8 cellular contexts compared by ENCODE assay signal in the genomic region with DNA sequence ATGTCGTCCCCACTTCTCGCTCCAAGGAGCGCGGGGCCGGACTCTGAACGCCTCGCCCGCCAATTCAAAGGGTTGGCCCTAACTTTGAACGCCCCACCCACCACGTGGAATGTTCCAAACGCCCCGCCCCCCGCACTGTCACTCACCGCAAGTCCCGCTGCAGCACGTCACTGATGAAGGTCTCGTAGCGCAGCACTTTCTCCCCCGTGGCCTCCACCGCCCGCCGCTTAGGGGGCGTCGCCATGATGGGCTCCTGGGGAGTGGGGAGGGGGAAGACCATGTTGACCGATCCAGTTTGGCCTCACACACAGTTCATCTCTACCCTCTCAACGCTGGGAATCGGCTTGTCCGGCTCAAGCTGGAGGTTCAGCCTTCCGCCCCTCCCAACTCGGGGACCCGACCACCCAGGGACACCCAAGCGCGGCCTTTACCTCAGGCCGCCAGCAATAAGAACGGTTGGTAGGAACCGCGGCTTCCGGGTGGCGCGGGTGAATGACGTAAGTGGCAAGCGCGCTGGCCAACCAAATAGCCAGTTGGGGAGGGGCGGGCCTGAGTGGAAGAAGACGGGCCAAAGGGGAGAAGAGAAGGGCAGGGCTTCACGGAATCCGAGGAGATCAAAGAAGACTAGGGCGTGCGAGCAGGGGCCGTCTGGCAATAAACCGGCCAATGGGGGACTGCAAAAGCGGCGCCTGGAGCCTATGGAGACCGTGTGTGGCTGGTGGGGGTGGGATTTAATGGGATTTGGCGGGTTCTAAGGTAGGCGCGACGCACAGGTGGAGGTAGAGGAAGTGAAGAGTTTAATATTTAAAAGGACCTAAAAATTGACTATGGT. TPM values are rescaled to one million over a fixed set of nuclear protein-coding genes. Genes with fewer than 3 reads are reported as not detected.
DNase-seq lines count a peak whose midpoint lies in the region; ATAC-seq, FAIRE-seq and TF ChIP-seq lines count a peak whose summit lies in the region.

A gene with protein sequence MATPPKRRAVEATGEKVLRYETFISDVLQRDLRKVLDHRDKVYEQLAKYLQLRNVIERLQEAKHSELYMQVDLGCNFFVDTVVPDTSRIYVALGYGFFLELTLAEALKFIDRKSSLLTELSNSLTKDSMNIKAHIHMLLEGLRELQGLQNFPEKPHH (minus strand): TSS at position 497 of the 832 bp plus-strand sequence. CDS start 253 bp downstream, at position 244.

- no peak within 1 kb of the TSS for H2BK5ac ChIP-seq in neuronal stem cell (ENCODE audit: low read length)

- DNase-seq in MV-4-11 (lab: John Stamatoyannopoulos, UW) (peak; percentile 92), SK-MEL-5 (ENCODE audit: low read depth, low spot score) (peak; percentile 93), foreskin keratinocyte (peak; percentile 81 to 87), neuronal stem cell (ENCODE audit: low spot score) (peak; percentile 87)
- peak; percentile 92 for DNase-seq in activated naive CD4-positive, alpha-beta T cell treated with Interleukin-2 at 50 U/mL for 16 hours

- peak; percentile 86 for ATAC-seq in foreskin keratinocyte

- H3K4me1 ChIP-seq in HEK293 (ENCODE audit: control insufficient read depth, insufficient read depth, low read length) (no peaks in the 10 kb centered on the region), foreskin keratinocyte (peaks cover 10% of the 10 kb centered on the region), neuronal stem cell (ENCODE audit: control insufficient read depth in 2 of 2, insufficient read depth in 1 of 2, low read depth in 1 of 2, low read length in 2 of 2) (no peaks in the 10 kb centered on the region)

- peak within 1 kb of the TSS; percentile 88 for H2AFZ ChIP-seq in neuronal stem cell (ENCODE audit: low read length)

- H4K8ac ChIP-seq in neuronal stem cell (ENCODE audit: low read depth, low read length) = no peak within 1 kb of the TSS

- no peak within 1 kb of the TSS for H2BK120ac ChIP-seq in neuronal stem cell (ENCODE audit: low read depth, low read length)

- peak within 1 kb of the TSS; percentile 80 for H3K18ac ChIP-seq in neuronal stem cell (ENCODE audit: low read length)

- peak within 1 kb of the TSS; percentile 45 for H3K4me2 ChIP-seq in neuronal stem cell (ENCODE audit: insufficient read depth, low read length, poor library complexity, severe bottlenecking)

- H3K4me3 ChIP-seq in HEK293 (ENCODE audit: low read depth, low read length) (peak within 1 kb of the TSS; percentile 78), neuronal stem cell (ENCODE audit: low read length in 2 of 2) (peak within 1 kb of the TSS; percentile 64 to 94)

- POLR2A ChIA-PET in HEK293 (lab: Yijun Ruan, JAX) = interaction anchor here (0.5 kb wide), 1 partner anchor 62 kb away, joined by 3 read pairs; no protein-coding TSS in a partner anchor

- no peaks in the 10 kb centered on the region for H3K27me3 ChIP-seq in foreskin keratinocyte
- no peaks in the 10 kb centered on the region for H3K27me3 ChIP-seq in neuronal stem cell (ENCODE audit: control insufficient read depth in 3 of 3, insufficient read depth in 3 of 3, low read depth in 1 of 3, low read length in 3 of 3)

- H3K27ac ChIP-seq in HEK293 (ENCODE audit: extremely low read depth, low read depth, low read length) = peak within 1 kb of the TSS; percentile 85
- H3K27ac ChIP-seq in foreskin keratinocyte = peak within 1 kb of the TSS; percentile 99
- H3K27ac ChIP-seq in neuronal stem cell (replicated peaks; ENCODE audit: low read length) = peak within 1 kb of the TSS; percentile 92

- peak; percentile 98 for FAIRE-seq in G401.6 (lab: Jason Lieb, UNC)

- H3K23ac ChIP-seq in neuronal stem cell (ENCODE audit: low read depth, low read length, poor library complexity) = no peak within 1 kb of the TSS

- H3K14ac ChIP-seq in neuronal stem cell (ENCODE audit: low read length) = no peak within 1 kb of the TSS

- H3K79me1 ChIP-seq in neuronal stem cell (ENCODE audit: low read depth, low read length) = no peaks in the 10 kb centered on the region

- TF ChIP-seq CTCF in HEK293 (tag by site-specific recombination; IDR thresholded peaks at IDR 0.05) (no peak), foreskin keratinocyte (conservative IDR thresholded peaks at IDR 0.05) (no peak), subcutaneous adipose tissue (IDR thresholded peaks at IDR 0.05; ENCODE audit: low read depth) (no peak)

- no peak within 1 kb of the TSS for H3K4ac ChIP-seq in neuronal stem cell (ENCODE audit: low read length)

- H3K9ac ChIP-seq in neuronal stem cell (ENCODE audit: low read depth, low read length, poor library complexity) = no peak within 1 kb of the TSS

- CTCF ChIA-PET in HEK293 (lab: Yijun Ruan, JAX) = no interaction called here

- H2BK15ac ChIP-seq in neuronal stem cell (ENCODE audit: low read length) = no peak within 1 kb of the TSS

- no peaks in the 10 kb centered on the region for H3K9me3 ChIP-seq in HEK293 (ENCODE audit: control insufficient read depth, insufficient read depth, low read depth, low read length)
- H3K9me3 ChIP-seq in neuronal stem cell (replicated peaks in 1 of 2; ENCODE audit: control insufficient read depth in 2 of 2, insufficient read depth in 1 of 2, low read depth in 1 of 2, low read length in 2 of 2) = no peaks in the 10 kb centered on the region

- H4K91ac ChIP-seq in neuronal stem cell (ENCODE audit: low read depth, low read length, poor library complexity) = no peak within 1 kb of the TSS

- in situ Hi-C loops in SK-MEL-5 (cut with HindIII; ENCODE audit: low pct_unique_long_range_greater_than_20kb, low sequenced_read_pairs) = no loop called here

- peaks cover 12 to 36% of the 10 kb centered on the region in 2 experiments; a peak in 2 of 3 replicates for H3K36me3 ChIP-seq in HEK293 (ENCODE audit: control insufficient read depth in 2 of 2, insufficient read depth in 1 of 2, low read length in 2 of 2)
- peaks cover 12 to 30% of the 10 kb centered on the region in 2 donors for H3K36me3 ChIP-seq in neuronal stem cell (replicated peaks in 1 of 2; ENCODE audit: control insufficient read depth in 2 of 2, insufficient read depth in 2 of 2, low read length in 2 of 2)

- H2BK12ac ChIP-seq in neuronal stem cell (ENCODE audit: low read length) = no peak within 1 kb of the TSS

- no peak within 1 kb of the TSS for H2AK5ac ChIP-seq in neuronal stem cell (ENCODE audit: low read depth, low read length)

- WGBS in neuronal stem cell (ENCODE audit: extremely low coverage in 2 of 2, insufficient read length in 2 of 2, insufficient replicate concordance in 1 of 2), 2 donors = no CpG with 5 or more reads among the region's 58 CpGs

TF ChIP-seq in HEK293, 187 proteins besides CTCF, POLR2A, EP300 and RAD21 (continues in another document):
- TF ChIP-seq ZNF785 (tag by site-specific recombination; IDR thresholded peaks at IDR 0.05) (no peak), ZIC2 (tag by site-specific recombination; IDR thresholded peaks at IDR 0.05) (peak; percentile 90), ZNF311 (tag by site-specific recombination; IDR thresholded peaks at IDR 0.05; ENCODE audit: borderline replicate concordance) (no peak), ZNF324 (tag by site-specific recombination; IDR thresholded peaks at IDR 0.05) (peak; percentile 72), YY1 (tag by site-specific recombination; IDR thresholded peaks at IDR 0.05) (peak; percentile 88), OSR2 (tag by site-specific recombination; IDR thresholded peaks at IDR 0.05) (peak; percentile 53), ZNF23 (tag by site-specific recombination; IDR thresholded peaks at IDR 0.05; ENCODE audit: borderline replicate concordance) (no peak), ZNF354C (tag by site-specific recombination; IDR thresholded peaks at IDR 0.05; ENCODE audit: borderline replicate concordance, low read depth) (no peak)
- TF ChIP-seq, protein P1, sequence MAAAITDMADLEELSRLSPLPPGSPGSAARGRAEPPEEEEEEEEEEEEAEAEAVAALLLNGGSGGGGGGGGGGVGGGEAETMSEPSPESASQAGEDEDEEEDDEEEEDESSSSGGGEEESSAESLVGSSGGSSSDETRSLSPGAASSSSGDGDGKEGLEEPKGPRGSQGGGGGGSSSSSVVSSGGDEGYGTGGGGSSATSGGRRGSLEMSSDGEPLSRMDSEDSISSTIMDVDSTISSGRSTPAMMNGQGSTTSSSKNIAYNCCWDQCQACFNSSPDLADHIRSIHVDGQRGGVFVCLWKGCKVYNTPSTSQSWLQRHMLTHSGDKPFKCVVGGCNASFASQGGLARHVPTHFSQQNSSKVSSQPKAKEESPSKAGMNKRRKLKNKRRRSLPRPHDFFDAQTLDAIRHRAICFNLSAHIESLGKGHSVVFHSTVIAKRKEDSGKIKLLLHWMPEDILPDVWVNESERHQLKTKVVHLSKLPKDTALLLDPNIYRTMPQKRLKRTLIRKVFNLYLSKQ (tag by site-specific recombination; IDR thresholded peaks at IDR 0.05; ENCODE audit: borderline replicate concordance) = no peak
- TF ChIP-seq, protein P2, sequence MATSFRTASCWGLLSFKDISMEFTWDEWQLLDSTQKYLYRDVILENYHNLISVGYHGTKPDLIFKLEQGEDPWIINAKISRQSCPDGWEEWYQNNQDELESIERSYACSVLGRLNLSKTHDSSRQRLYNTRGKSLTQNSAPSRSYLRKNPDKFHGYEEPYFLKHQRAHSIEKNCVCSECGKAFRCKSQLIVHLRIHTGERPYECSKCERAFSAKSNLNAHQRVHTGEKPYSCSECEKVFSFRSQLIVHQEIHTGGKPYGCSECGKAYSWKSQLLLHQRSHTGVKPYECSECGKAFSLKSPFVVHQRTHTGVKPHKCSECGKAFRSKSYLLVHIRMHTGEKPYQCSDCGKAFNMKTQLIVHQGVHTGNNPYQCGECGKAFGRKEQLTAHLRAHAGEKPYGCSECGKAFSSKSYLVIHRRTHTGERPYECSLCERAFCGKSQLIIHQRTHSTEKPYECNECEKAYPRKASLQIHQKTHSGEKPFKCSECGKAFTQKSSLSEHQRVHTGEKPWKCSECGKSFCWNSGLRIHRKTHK (tag by site-specific recombination; IDR thresholded peaks at IDR 0.05) = no peak

RNA-seq across cellular contexts. Expression of the gene that starts here (rescaled TPM):
- 143 and 164 TPM in 2 replicates for total RNA-seq in SK-MEL-5 (2014; rRNA removed; shearing (Covaris generic))
- 105 and 115 TPM in 2 replicates for polyA plus RNA-seq in SK-MEL-5 (2015; cell fraction: cytosol; rRNA removed)
- polyA plus RNA-seq in SK-MEL-5 (2015; cell fraction: nucleus; rRNA removed) = 42.2 and 64.3 TPM in 2 replicates
- 110 and 114 TPM in 2 replicates for total RNA-seq in foreskin keratinocyte
- 148 and 153 TPM in 2 replicates for polyA plus RNA-seq in foreskin keratinocyte
- polyA plus RNA-seq in neuronal stem cell (2013, experiment 1 of 2) = 125 TPM
- 121 TPM for polyA plus RNA-seq in neuronal stem cell (2013, experiment 2 of 2)
- 100 to 1,000 TPM; 104 to 147 (median 136) TPM for total RNA-seq in subcutaneous adipose tissue

Comparison
In these comparisons a context has a peak if more than half of its experiments do, and no peak if none do; other contexts are left out.
1. Peak in every context shown above with its lines: DNase-seq, ATAC-seq, H3K4me3 ChIP-seq and H3K27ac ChIP-seq.